22 cellular contexts compared by ENCODE assay signal in genomic region chr7:155141562-155141961, GRCh38.
A peak's percentile ranks its signal among the peaks of the same experiment; 100 is the strongest.
DNase-seq lines count a peak whose midpoint lies in the region; FAIRE-seq and TF ChIP-seq lines count a peak whose summit lies in the region.
"Had no signal": no experiment of that assay in that cellular context is flagged by ENCODE, and none has a peak within 500 bp of the region (broad histone marks: within the 10 kb centered on the region; RNA-seq: fewer than 3 reads in every experiment).

No MANE protein-coding gene starts in this region.

- H2BK15ac ChIP-seq in mesendoderm (replicated peaks; ENCODE audit: low read depth) = no peak overlapping the region

- H3K4me3 ChIP-seq in mesendoderm (ENCODE audit: low read length) = no peak overlapping the region
- H3K4me3 ChIP-seq: BLaER1 treated with 17β-estradiol and CSF1 and Interleukin-3, amounts not matched to agents 10 nM and 100 nM; K562 had no signal

- no peak for FAIRE-seq in GM12891 (lab: Jason Lieb, UNC)
- FAIRE-seq: HTR-8/SVneo, K562 had no signal

- no peak overlapping the region for H3K18ac ChIP-seq in mesendoderm (ENCODE audit: low read length)

- H3K27ac ChIP-seq in mesendoderm (ENCODE audit: low read depth, low read length) = no peak overlapping the region
- H3K27ac ChIP-seq: BLaER1 treated with 17β-estradiol and CSF1 and Interleukin-3, amounts not matched to agents 10 nM and 100 nM had no signal

- no peak overlapping the region for H3K56ac ChIP-seq in mesendoderm (ENCODE audit: low read length)

- peak; percentile 24 for DNase-seq in NCI-H748 (lab: John Stamatoyannopoulos, UW; ENCODE audit: unreplicated experiment)
- no peak for DNase-seq in NCI-H748 treated with DMSO at 0.1 percent for 48 hours (lab: John Stamatoyannopoulos, UW)
- peak; percentile 16 for DNase-seq in COR-L47 (lab: John Stamatoyannopoulos, UW)
- DNase-seq in NCI-H2171 (lab: John Stamatoyannopoulos, UW) = peak; percentile 4
- DNase-seq in mesendoderm = peak; percentile 44
- no peak for DNase-seq in GM12891 (ENCODE audit: insufficient read length, low spot score)
- no peak for DNase-seq in NCI-H2107 (lab: John Stamatoyannopoulos, UW)
- DNase-seq in RKO (ENCODE audit: low spot score) = no peak
- DNase-seq: CD4-positive, alpha-beta T cell; DND-41; H7; Kasumi-1; MV-4-11; NCI-H1105; NCI-H2029; NCI-H226; NCI-H510A treated with DMSO at 0.1 percent for 48 hours; SHP77 treated with DMSO at 0.1 percent for 48 hours; T-helper 1 cell had no signal

- H3K23ac ChIP-seq in mesendoderm (ENCODE audit: low read length) = no peak overlapping the region

- no peak overlapping the region for H3K9ac ChIP-seq in mesendoderm (ENCODE audit: low read length)
- H3K9ac ChIP-seq: BLaER1 treated with 17β-estradiol and CSF1 and Interleukin-3, amounts not matched to agents 10 nM and 100 nM had no signal

- no peak overlapping the region for H2BK120ac ChIP-seq in mesendoderm (ENCODE audit: low read depth, low read length)

- no peaks in the 10 kb centered on the region for H3K79me1 ChIP-seq in mesendoderm (ENCODE audit: low read length)

- no peaks in the 10 kb centered on the region for H3K79me2 ChIP-seq in mesendoderm (ENCODE audit: control insufficient read depth, insufficient read depth, low read length)

- H4K8ac ChIP-seq in mesendoderm (ENCODE audit: low read depth, low read length) = no peak overlapping the region

- no peak for TF ChIP-seq POLR2A in GM12891 (IDR thresholded peaks at IDR 0.05; ENCODE audit: low read depth, low read length)

- H3K4me1 ChIP-seq in mesendoderm (ENCODE audit: control insufficient read depth, low read depth, low read length) = no peaks in the 10 kb centered on the region

- no peak overlapping the region for H2BK5ac ChIP-seq in mesendoderm (ENCODE audit: low read length)

- no peak overlapping the region for H3K4me2 ChIP-seq in mesendoderm (ENCODE audit: low read length)
- H3K4me2 ChIP-seq: BLaER1 treated with 17β-estradiol and CSF1 and Interleukin-3, amounts not matched to agents 10 nM and 100 nM had no signal

- no peak overlapping the region for H2AK5ac ChIP-seq in mesendoderm (ENCODE audit: low read length)

- H3K4ac ChIP-seq in mesendoderm (ENCODE audit: low read depth, low read length) = no peak overlapping the region

- no peaks in the 10 kb centered on the region for H3K36me3 ChIP-seq in mesendoderm (ENCODE audit: control insufficient read depth, insufficient read depth, low read length)
- H3K36me3 ChIP-seq: BLaER1 treated with 17β-estradiol and CSF1 and Interleukin-3, amounts not matched to agents 10 nM and 100 nM had no signal

- no CpG with 5 or more reads among the region's 5 CpGs for WGBS in mesendoderm (ENCODE audit: extremely low coverage, insufficient coverage, low lambda C conversion rate)

- H4K5ac ChIP-seq in mesendoderm (ENCODE audit: low read length) = no peak overlapping the region

- H3K27me3 ChIP-seq in mesendoderm (ENCODE audit: insufficient read depth, low read length, poor library complexity) = no peaks in the 10 kb centered on the region
- H3K27me3 ChIP-seq: BLaER1 treated with 17β-estradiol and CSF1 and Interleukin-3, amounts not matched to agents 10 nM and 100 nM had no signal

TF ChIP-seq in GM12891, 5 proteins besides CTCF, POLR2A, EP300 and RAD21:
- TF ChIP-seq POU2F2 (IDR thresholded peaks at IDR 0.05; ENCODE audit: low read depth, low read length) = no peak
- no peak for TF ChIP-seq POLR2AphosphoS5 (IDR thresholded peaks at IDR 0.05; ENCODE audit: low read depth, low read length)
- no peak for TF ChIP-seq SPI1 (IDR thresholded peaks at IDR 0.05; ENCODE audit: low read depth, low read length)
- TF ChIP-seq TAF1 (IDR thresholded peaks at IDR 0.05; ENCODE audit: low read depth, low read length) = no peak
- TF ChIP-seq PAX5 (IDR thresholded peaks at IDR 0.05; ENCODE audit: insufficient read depth, low read length, severe bottlenecking) = no peak

Comparison
In these comparisons a context has a peak if more than half of its experiments do, and no peak if none do; other contexts are left out.
1. DNase-seq: peak in NCI-H748 (single experiment), COR-L47 (single experiment), NCI-H2171 (single experiment) and mesendoderm (single experiment); none in NCI-H748 treated with DMSO at 0.1 percent for 48 hours (single experiment), GM12891 (single experiment), NCI-H2107 (single experiment) and RKO (single experiment).